ENCODE assay signal across 1 cellular context in the genomic region with DNA sequence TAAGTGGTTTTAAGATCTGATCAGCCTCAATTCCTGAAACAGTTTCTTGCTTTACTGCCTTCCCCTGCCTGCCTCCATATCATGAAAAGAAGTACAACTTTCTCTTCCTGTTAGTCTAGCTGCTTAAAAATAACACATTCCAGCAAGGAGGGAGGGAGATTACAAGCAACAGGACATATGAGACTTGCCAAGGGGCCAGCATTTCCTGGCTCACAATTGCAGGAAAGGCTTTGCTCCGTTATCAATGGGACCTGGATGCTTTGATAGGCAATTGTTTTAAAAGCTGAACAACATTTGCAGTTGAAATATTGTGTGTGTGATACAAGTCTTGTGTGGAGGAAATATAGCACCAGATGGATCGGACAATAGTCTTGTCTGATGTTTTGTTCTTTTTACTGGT.
TF ChIP-seq lines count a peak whose summit lies in the region.

No MANE protein-coding gene starts in this region.

TF ChIP-seq in endothelial cell of umbilical vein, 7 proteins besides CTCF, POLR2A, EP300 and RAD21 (continued from another document):
- TF ChIP-seq, protein P1, sequence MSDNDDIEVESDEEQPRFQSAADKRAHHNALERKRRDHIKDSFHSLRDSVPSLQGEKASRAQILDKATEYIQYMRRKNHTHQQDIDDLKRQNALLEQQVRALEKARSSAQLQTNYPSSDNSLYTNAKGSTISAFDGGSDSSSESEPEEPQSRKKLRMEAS (IDR thresholded peaks at IDR 0.05; ENCODE audit: insufficient read depth, insufficient read length) = no peak
- TF ChIP-seq FOS (IDR thresholded peaks at IDR 0.05; ENCODE audit: borderline replicate concordance, insufficient read depth, low read length) (peak; percentile 36), MYC (IDR thresholded peaks at IDR 0.05; ENCODE audit: low read depth, low read length) (no peak), EZH2 (IDR thresholded peaks at IDR 0.05; ENCODE audit: borderline replicate concordance, low read depth, low read length, severe bottlenecking) (no peak)
